10 cellular contexts compared by ENCODE assay signal in the genomic region with DNA sequence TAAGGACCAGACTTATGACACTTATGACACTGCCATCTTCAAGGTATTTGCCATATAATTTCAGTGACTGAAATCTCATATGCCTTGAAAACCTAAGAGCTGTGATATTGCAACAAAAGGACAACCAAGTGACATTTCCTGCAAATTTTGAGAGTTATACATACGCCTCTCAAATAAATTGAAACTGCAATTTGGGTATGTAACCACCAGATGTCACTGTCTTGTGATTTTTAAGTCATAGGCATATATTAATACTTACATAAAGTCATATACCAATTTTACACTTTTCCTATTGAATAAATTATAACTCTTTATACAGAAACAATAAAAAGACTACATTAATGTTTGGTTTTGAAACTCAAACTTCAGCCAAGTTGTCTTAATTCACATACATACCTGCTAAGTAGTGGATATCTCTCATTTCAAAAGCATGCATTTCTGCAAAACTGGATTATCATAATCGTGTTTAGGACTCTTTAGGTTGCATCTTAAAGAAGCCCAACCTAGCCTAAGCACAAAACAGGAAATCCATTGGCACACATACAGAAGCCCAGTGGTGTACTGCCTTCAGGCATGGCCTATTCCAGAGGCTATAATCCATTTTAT.
DNase-seq lines count a peak whose midpoint lies in the region; ATAC-seq lines count a peak whose summit lies in the region.
"Had no signal": no experiment of that assay in that cellular context is flagged by ENCODE, and none has a peak within 500 bp of the region (broad histone marks: within the 10 kb centered on the region; RNA-seq: fewer than 3 reads in every experiment).

No MANE protein-coding gene starts in this region.

- no peaks in the 10 kb centered on the region for H3K36me3 Mint-ChIP-seq in CD8-positive, alpha-beta memory T cell

- H3K4me3 Mint-ChIP-seq in CD8-positive, alpha-beta memory T cell, result no peak overlapping the region
- H3K4me3 Mint-ChIP-seq: activated CD4-positive, alpha-beta memory T cell treated with anti-CD3 and anti-CD28 coated beads, Interleukin-2, amount 10 ng/mL, durations not matched to agents 7 days and 5 days had no signal

- H3K4me1 ChIP-seq in CD8-positive, alpha-beta memory T cell (ENCODE audit: insufficient read depth, low read length), result no peaks in the 10 kb centered on the region
- H3K4me1 ChIP-seq: A549 had no signal

- H3K36me3 ChIP-seq in CD8-positive, alpha-beta memory T cell (ENCODE audit: insufficient read depth, low read length), result no peaks in the 10 kb centered on the region

- no peaks in the 10 kb centered on the region for H3K27me3 ChIP-seq in CD8-positive, alpha-beta memory T cell (ENCODE audit: insufficient read depth, low read length, poor library complexity, severe bottlenecking)

- peak; percentile 1 for DNase-seq in NCI-H2029 treated with DMSO at 0.1 percent for 48 hours (lab: John Stamatoyannopoulos, UW)
- no peak for DNase-seq in NCI-H2029 (lab: John Stamatoyannopoulos, UW)
- DNase-seq in NAMALWA (ENCODE audit: low spot score), result peak; percentile 63
- DNase-seq in dermis blood vessel endothelial cell, result peak; percentile 37
- peak; percentile 48 for DNase-seq in renal cortical epithelial cell (ENCODE audit: low read depth)
- no peak for DNase-seq in NCI-H2081 (lab: John Stamatoyannopoulos, UW)
- DNase-seq in CD8-positive, alpha-beta memory T cell, result no peak
- DNase-seq: activated CD4-positive, alpha-beta memory T cell treated with anti-CD3 and anti-CD28 coated beads, Interleukin-2, amount 10 ng/mL, durations not matched to agents 7 days and 5 days had no signal

- no peak overlapping the region for H3K27ac ChIP-seq in CD8-positive, alpha-beta memory T cell (ENCODE audit: low read depth, low read length)
- H3K27ac ChIP-seq: A549 had no signal

- CTCF ChIA-PET in CD8-positive, alpha-beta memory T cell (lab: Charles Lee), result no interaction called here

- no peaks in the 10 kb centered on the region for H3K9me3 ChIP-seq in CD8-positive, alpha-beta memory T cell (ENCODE audit: low read length)
- H3K9me3 ChIP-seq: A549 had no signal

- ATAC-seq in HG02870 (IDR thresholded peaks at IDR 0.05; ENCODE audit: unreplicated experiment), result no peak
- ATAC-seq: A549 had no signal

- no peak overlapping the region for H3K4me3 ChIP-seq in CD8-positive, alpha-beta memory T cell (ENCODE audit: low read length)
- H3K4me3 ChIP-seq: A549 had no signal

- H3K4me1 Mint-ChIP-seq in CD8-positive, alpha-beta memory T cell, result no peaks in the 10 kb centered on the region
- H3K4me1 Mint-ChIP-seq: activated CD4-positive, alpha-beta memory T cell treated with anti-CD3 and anti-CD28 coated beads, Interleukin-2, amount 10 ng/mL, durations not matched to agents 7 days and 5 days had no signal

- no peak overlapping the region for H3K27ac Mint-ChIP-seq in CD8-positive, alpha-beta memory T cell
- H3K27ac Mint-ChIP-seq: activated CD4-positive, alpha-beta memory T cell treated with anti-CD3 and anti-CD28 coated beads, Interleukin-2, amount 10 ng/mL, durations not matched to agents 7 days and 5 days had no signal

- POLR2A ChIA-PET in CD8-positive, alpha-beta memory T cell (lab: Charles Lee), result no interaction called here

- no peaks in the 10 kb centered on the region for H3K27me3 Mint-ChIP-seq in CD8-positive, alpha-beta memory T cell
- H3K27me3 Mint-ChIP-seq: activated CD4-positive, alpha-beta memory T cell treated with anti-CD3 and anti-CD28 coated beads, Interleukin-2, amount 10 ng/mL, durations not matched to agents 7 days and 5 days had no signal

- peaks cover 0 to 10% (median 0%) of the 10 kb centered on the region in 5 donors for H3K9me3 Mint-ChIP-seq in CD8-positive, alpha-beta memory T cell
- H3K9me3 Mint-ChIP-seq: activated CD4-positive, alpha-beta memory T cell treated with anti-CD3 and anti-CD28 coated beads, Interleukin-2, amount 10 ng/mL, durations not matched to agents 7 days and 5 days had no signal

Comparison
In these comparisons a context has a peak if more than half of its experiments do, and no peak if none do; other contexts are left out.
1. DNase-seq: peak in NCI-H2029 treated with DMSO at 0.1 percent for 48 hours (single experiment), NAMALWA (single experiment), dermis blood vessel endothelial cell (single experiment) and renal cortical epithelial cell (single experiment); none in NCI-H2029 (single experiment), NCI-H2081 (0 of 2) and CD8-positive, alpha-beta memory T cell (0 of 5).